In the genomic region with DNA sequence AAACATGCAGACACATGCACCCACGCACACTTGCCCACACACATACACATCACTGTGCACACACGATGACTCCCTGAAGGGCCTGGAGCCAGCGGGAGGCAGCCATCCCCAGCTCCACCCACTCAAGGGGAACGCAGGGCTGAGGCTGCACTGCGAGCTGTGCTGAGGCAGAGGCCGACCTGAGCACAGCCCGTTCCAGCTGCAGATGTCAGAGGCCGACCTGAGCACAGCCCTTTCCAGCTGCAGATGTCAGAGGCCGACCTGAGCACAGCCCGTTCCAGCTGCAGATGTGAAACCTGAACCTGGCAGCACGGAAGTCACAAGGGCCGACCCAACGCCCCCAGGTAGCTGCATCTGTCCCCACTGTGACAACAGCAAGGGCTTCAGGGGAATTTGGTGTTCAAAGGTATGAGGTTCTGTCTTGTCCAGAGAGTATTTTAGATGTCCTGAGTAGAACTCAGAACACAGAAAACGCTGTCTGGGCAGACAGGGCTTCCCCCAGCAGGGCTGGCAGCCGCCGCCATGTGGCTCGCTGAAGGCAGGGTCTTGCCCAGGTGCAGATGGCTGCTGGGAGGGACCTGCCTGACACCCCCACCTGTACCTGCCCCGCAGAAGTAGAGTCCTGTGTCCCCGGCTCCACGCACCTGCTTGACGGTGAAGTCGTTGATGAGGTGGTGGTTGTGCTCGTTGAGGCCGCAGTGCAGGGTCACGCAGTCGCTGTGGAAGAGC, we compare ENCODE assay signal across 13 cellular contexts. TPM values are rescaled to one million over a fixed set of nuclear protein-coding genes. Genes with fewer than 3 reads are reported as not detected.
DNase-seq lines count a peak whose midpoint lies in the region; ATAC-seq and TF ChIP-seq lines count a peak whose summit lies in the region.
"Had no signal": no experiment of that assay in that cellular context is flagged by ENCODE, and none has a peak within 500 bp of the region (broad histone marks: within the 10 kb centered on the region; RNA-seq: fewer than 3 reads in every experiment).

No MANE protein-coding gene starts in this region.

- H3K4me1 Mint-ChIP-seq in activated naive CD8-positive, alpha-beta T cell treated with anti-CD3 and anti-CD28 coated beads for 36 hours: peaks cover 28% of the 10 kb centered on the region

- H3K9me3 ChIP-seq in uterus: no peaks in the 10 kb centered on the region
- H3K9me3 ChIP-seq: MG63, right atrium auricular region had no signal

- H3K4me1 ChIP-seq in uterus: peaks cover 14 to 35% of the 10 kb centered on the region in 2 donors

- DNase-seq in left ventricle myocardium superior (peak; percentile 53), cardiac septum (ENCODE audit: low spot score) (no peak), uterus (peak; percentile 70 to 72), hippocampal formation (lab: John Stamatoyannopoulos, UW) (no peak), cerebellar nuclear complex (lab: John Stamatoyannopoulos, UW) (no peak), NCI-H2081 (lab: John Stamatoyannopoulos, UW) (no peak)
- DNase-seq in activated naive CD8-positive, alpha-beta T cell treated with anti-CD3 and anti-CD28 coated beads for 36 hours: no peak
- DNase-seq: ACHN; activated CD4-positive, alpha-beta T cell treated with anti-CD3 and anti-CD28 coated beads for 4 hours; left cardiac atrium; MG63 had no signal

- peaks cover 37% of the 10 kb centered on the region for H3K36me3 Mint-ChIP-seq in activated naive CD8-positive, alpha-beta T cell treated with anti-CD3 and anti-CD28 coated beads for 36 hours

- no peaks in the 10 kb centered on the region for H3K27me3 ChIP-seq in uterus
- H3K27me3 ChIP-seq: MG63, right atrium auricular region had no signal

- H3K4me3 ChIP-seq in uterus: no peak overlapping the region
- H3K4me3 ChIP-seq: MG63, right atrium auricular region had no signal

- peak; percentile 21 for ATAC-seq in left ventricle myocardium superior
- peak; percentile 70 for ATAC-seq in HG03025 (IDR thresholded peaks at IDR 0.05; ENCODE audit: low FRiP score, unreplicated experiment)

- intact Hi-C loops in left ventricle myocardium superior (cut with micrococcal nuclease) (no loop called here), cardiac septum (cut with DNase I) (no loop called here), uterus (cut with DNase I; ENCODE audit: low total_unique reads) (no loop called here)

- no peak overlapping the region for H3K4me3 Mint-ChIP-seq in activated naive CD8-positive, alpha-beta T cell treated with anti-CD3 and anti-CD28 coated beads for 36 hours

- no peak for TF ChIP-seq CTCF in uterus (IDR thresholded peaks at IDR 0.05)

- no peak for TF ChIP-seq POLR2A in uterus (IDR thresholded peaks at IDR 0.05)

- peak overlapping the region; percentile 88 for H3K27ac Mint-ChIP-seq in activated naive CD8-positive, alpha-beta T cell treated with anti-CD3 and anti-CD28 coated beads for 36 hours

- H3K27ac ChIP-seq in uterus: peak overlapping the region in 1 of 2 donors; percentile 88
- H3K27ac ChIP-seq: right atrium auricular region had no signal

- no peaks in the 10 kb centered on the region for H3K36me3 ChIP-seq in uterus

- peaks cover 2% of the 10 kb centered on the region for H3K9me3 Mint-ChIP-seq in activated naive CD8-positive, alpha-beta T cell treated with anti-CD3 and anti-CD28 coated beads for 36 hours

- H3K27me3 Mint-ChIP-seq in activated naive CD8-positive, alpha-beta T cell treated with anti-CD3 and anti-CD28 coated beads for 36 hours: no peaks in the 10 kb centered on the region

RNA-seq across cellular contexts. Expression of gene CTBP1, which starts 33.4 kb away (rescaled TPM):
- 133 TPM for total RNA-seq in left ventricle myocardium superior
- total RNA-seq in cardiac septum: 129 TPM
- total RNA-seq in activated naive CD8-positive, alpha-beta T cell treated with anti-CD3 and anti-CD28 coated beads for 36 hours: 100 to 1,000 TPM; 135 to 141 TPM
- 100 to 1,000 TPM; 104 to 193 (median 162) TPM for total RNA-seq in uterus

RNA-seq across cellular contexts. Expression of gene SPON2, which starts 43.1 kb away (rescaled TPM):
- 22.8 TPM for total RNA-seq in left ventricle myocardium superior
- total RNA-seq in cardiac septum: 19.8 TPM
- 1 to 10 TPM; 6.5 to 6.8 TPM for total RNA-seq in activated naive CD8-positive, alpha-beta T cell treated with anti-CD3 and anti-CD28 coated beads for 36 hours
- total RNA-seq in uterus: 100 to 1,000 TPM in 2 of 4 donors, 10 to 100 TPM in 2; 60.6 to 262 (median 115) TPM

Comparison
In these comparisons a context has a peak if more than half of its experiments do, and no peak if none do; other contexts are left out.
1. DNase-seq: peak in left ventricle myocardium superior (single experiment) and uterus (2 of 2); none in cardiac septum (single experiment), activated naive CD8-positive, alpha-beta T cell treated with anti-CD3 and anti-CD28 coated beads for 36 hours (single experiment), hippocampal formation (0 of 2), cerebellar nuclear complex (0 of 2) and NCI-H2081 (0 of 2).